ENCODE assay signal across 1 cellular context in genomic region chr17:27353469-27354050, GRCh38.
TF ChIP-seq lines count a peak whose summit lies in the region.

No MANE protein-coding gene starts in this region.

TF ChIP-seq in GM12878, 131 proteins besides CTCF, POLR2A, EP300 and RAD21 (continued from another document and continues in another):
- TF ChIP-seq ZNF592 (IDR thresholded peaks at IDR 0.05) (peak; percentile 90), CBFB (IDR thresholded peaks at IDR 0.05; ENCODE audit: low read depth) (no peak), EED (IDR thresholded peaks at IDR 0.05; ENCODE audit: low read depth) (peak; percentile 98), ZBED1 (IDR thresholded peaks at IDR 0.05; ENCODE audit: borderline replicate concordance) (no peak), ZNF622 (IDR thresholded peaks at IDR 0.05) (no peak), MXI1 (IDR thresholded peaks at IDR 0.05; ENCODE audit: low read depth, low read length) (peak; percentile 59), BHLHE40 (IDR thresholded peaks at IDR 0.05; ENCODE audit: borderline replicate concordance in 1 of 2, low read depth in 2 of 2, low read length in 1 of 2) (peak; percentile 66 to 70; a peak in 3 of 4 replicates), SMC3 (IDR thresholded peaks at IDR 0.05; ENCODE audit: borderline replicate concordance, low read length) (peak; percentile 76), E2F8 (IDR thresholded peaks at IDR 0.05; ENCODE audit: low read depth, partially characterized antibody) (no peak), GATAD2B (conservative IDR thresholded peaks at IDR 0.05; ENCODE audit: low read depth) (peak; percentile 87), E4F1 (IDR thresholded peaks at IDR 0.05; ENCODE audit: borderline replicate concordance, partially characterized antibody) (no peak), ZBTB11 (CRISPR knock-in tag; IDR thresholded peaks at IDR 0.05) (no peak), NR2F1 (conservative IDR thresholded peaks at IDR 0.05) (peak; percentile 95), ZNF217 (IDR thresholded peaks at IDR 0.05) (peak; percentile 67; the same call in 1 of the 2 replicates), SUZ12 (IDR thresholded peaks at IDR 0.05; ENCODE audit: unreplicated experiment) (no peak), SIX5 (IDR thresholded peaks at IDR 0.05; ENCODE audit: low read depth, low read length, severe bottlenecking) (no peak), ZNF24 (IDR thresholded peaks at IDR 0.05) (peak; percentile 60; the same call in 1 of the 2 replicates), ATF2 (IDR thresholded peaks at IDR 0.05; ENCODE audit: low read length) (peak; percentile 91), CUX1 (IDR thresholded peaks at IDR 0.05; ENCODE audit: insufficient replicate concordance, low read depth, low read length) (no peak), MTA2 (IDR thresholded peaks at IDR 0.05; ENCODE audit: low read depth) (no peak), IKZF2 (IDR thresholded peaks at IDR 0.05) (peak; percentile 95 to 96), LARP7 (IDR thresholded peaks at IDR 0.05) (peak; percentile 84), PRDM15 (CRISPR knock-in tag; IDR thresholded peaks at IDR 0.05) (no peak), HCFC1 (IDR thresholded peaks at IDR 0.05; ENCODE audit: low read length) (0 out of 2 replicates have a peak, but pooled peaks have one; percentile 7), SIN3A (IDR thresholded peaks at IDR 0.05; ENCODE audit: low read depth, low read length) (peak; percentile 41; the same call in 1 of the 2 replicates), IKZF1 (conservative IDR thresholded peaks at IDR 0.05) (peak; percentile 99), RUNX3 (IDR thresholded peaks at IDR 0.05; ENCODE audit: low read length) (peak; percentile 51; the same call in 1 of the 2 replicates), BRCA1 (IDR thresholded peaks at IDR 0.05; ENCODE audit: low read depth, low read length) (no peak), HDAC6 (IDR thresholded peaks at IDR 0.05; ENCODE audit: unreplicated experiment) (no peak), NFXL1 (IDR thresholded peaks at IDR 0.05; ENCODE audit: borderline replicate concordance) (0 out of 2 replicates have a peak, but pooled peaks have one; percentile 58), SMARCA5 (IDR thresholded peaks at IDR 0.05) (peak; percentile 88), ESRRA (IDR thresholded peaks at IDR 0.05; ENCODE audit: low read length) (no peak), SMAD1 (IDR thresholded peaks at IDR 0.05; ENCODE audit: low read depth, partially characterized antibody) (no peak), ZNF274 (IDR thresholded peaks at IDR 0.05; ENCODE audit: insufficient read depth, insufficient read length) (no peak), JUND (IDR thresholded peaks at IDR 0.05; ENCODE audit: low read depth, low read length) (peak; percentile 85), NBN (IDR thresholded peaks at IDR 0.05) (peak; percentile 62; the same call in 1 of the 2 replicates), YBX1 (IDR thresholded peaks at IDR 0.05) (no peak)
